In genomic region chr7:51366930-51367613, GRCh38 we compare ENCODE assay signal across 9 cellular contexts. TPM values are rescaled to one million over a fixed set of nuclear protein-coding genes. Genes with fewer than 3 reads are reported as not detected.
A peak's percentile ranks its signal among the peaks of the same experiment; 100 is the strongest.
DNase-seq lines count a peak whose midpoint lies in the region; ATAC-seq and TF ChIP-seq lines count a peak whose summit lies in the region.
"Had no signal": no experiment of that assay in that cellular context is flagged by ENCODE, and none has a peak within 500 bp of the region (broad histone marks: within the 10 kb centered on the region; RNA-seq: fewer than 3 reads in every experiment).

No MANE protein-coding gene starts in this region.

- no peaks in the 10 kb centered on the region for H3K36me3 ChIP-seq in brain microvascular endothelial cell (replicated peaks)

- peak; percentile 22 for DNase-seq in AG08395 (ENCODE audit: low spot score)
- DNase-seq in GM12865 (ENCODE audit: low read depth) = peak; percentile 36
- peak; percentile 27 for DNase-seq in NCI-H460 (ENCODE audit: extremely low read depth, low read depth)
- DNase-seq in brain microvascular endothelial cell = peak; percentile 40
- peak; percentile 49 for DNase-seq in iris pigment epithelial cell (ENCODE audit: low read depth)
- DNase-seq in substantia nigra (lab: John Stamatoyannopoulos, UW) = peak in 38 of 49 donors; percentile 3 to 65 (median 28)
- DNase-seq in stimulated activated CD4-positive, alpha-beta T cell treated with anti-CD3 and anti-CD28 coated beads, Interleukin-4, amount 100 ng/mL, for 24 hours = no peak

- peak; percentile 58 for TF ChIP-seq CTCF in GM12865 (IDR thresholded peaks at IDR 0.05; ENCODE audit: insufficient read depth, low read depth, low read length, missing control alignments)
- TF ChIP-seq CTCF in brain microvascular endothelial cell (IDR thresholded peaks at IDR 0.05; ENCODE audit: low read depth, low read length, missing control alignments) = peak; percentile 80

- H3K4me3 ChIP-seq in GM12865 (ENCODE audit: low read depth, low read length) (no peak overlapping the region), brain microvascular endothelial cell (ENCODE audit: low read depth, low read length) (no peak overlapping the region)

- H3K27ac ChIP-seq in brain microvascular endothelial cell (no peak overlapping the region), substantia nigra (ENCODE audit: low read depth, low read length, poor library complexity, severe bottlenecking) (no peak overlapping the region)

- in situ Hi-C loops in brain microvascular endothelial cell (cut with HindIII; ENCODE audit: low pct_ligation_motif_present, low sequenced_read_pairs) = no loop called here

- no peaks in the 10 kb centered on the region for H3K27me3 ChIP-seq in brain microvascular endothelial cell (replicated peaks)

- peak; percentile 62 for ATAC-seq in HG03103 (IDR thresholded peaks at IDR 0.05; ENCODE audit: low read depth, unreplicated experiment)

RNA-seq across cellular contexts. Expression of gene COBL, which starts 50.5 kb away (rescaled TPM):
- total RNA-seq in NCI-H460 (2014; rRNA removed; shearing (Covaris generic)) = 21.9 and 23.8 TPM in 2 replicates
- polyA plus RNA-seq in NCI-H460 (2014; cell fraction: nucleus; rRNA removed) = 8.4 and 10.6 TPM in 2 replicates
- polyA plus RNA-seq: immature natural killer cell had no signal
